Comparison of ENCODE assay signal across 23 cellular contexts in the genomic region with DNA sequence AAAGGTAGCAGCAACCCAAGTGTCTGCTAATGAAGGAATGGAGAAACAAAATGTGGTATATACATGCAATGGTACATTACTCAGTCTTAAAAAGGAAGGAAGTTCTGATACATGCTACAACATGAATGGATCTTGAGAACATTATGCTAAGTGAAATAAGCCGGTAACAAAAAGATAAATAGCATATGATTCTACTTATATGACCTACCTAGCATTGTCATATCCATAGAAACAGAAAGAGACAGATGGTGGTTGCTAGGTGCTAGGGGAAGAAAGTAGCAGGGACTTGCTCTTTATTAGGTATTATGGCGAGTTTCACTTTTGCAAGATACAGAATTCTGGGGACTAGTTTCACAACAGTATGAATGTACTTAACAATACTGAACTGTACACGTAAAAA. TPM values are rescaled to one million over a fixed set of nuclear protein-coding genes. Genes with fewer than 3 reads are reported as not detected.
A peak's percentile ranks its signal among the peaks of the same experiment; 100 is the strongest.
DNase-seq lines count a peak whose midpoint lies in the region; ATAC-seq, FAIRE-seq and TF ChIP-seq lines count a peak whose summit lies in the region.
"Had no signal": no experiment of that assay in that cellular context is flagged by ENCODE, and none has a peak within 500 bp of the region (broad histone marks: within the 10 kb centered on the region; RNA-seq: fewer than 3 reads in every experiment).

No MANE protein-coding gene starts in this region.

- H3K79me2 ChIP-seq in GM12878 (ENCODE audit: control insufficient read depth, insufficient read depth, low read length), result no peaks in the 10 kb centered on the region

- peak; percentile 59 for ATAC-seq in HG02610 (IDR thresholded peaks at IDR 0.05; ENCODE audit: unreplicated experiment)
- ATAC-seq in GM12878, result peak; percentile 33
- ATAC-seq in HG03432 (IDR thresholded peaks at IDR 0.05; ENCODE audit: unreplicated experiment), result no peak
- ATAC-seq: left colon, SK-N-SH treated with all-trans-retinoic acid at 6 μM for 48 hours had no signal

- H3K4me1 ChIP-seq in GM12878 (ENCODE audit: control insufficient read depth, insufficient read depth, low read length), result no peaks in the 10 kb centered on the region
- H3K4me1 ChIP-seq: Caco-2, testis, vagina had no signal

- no peak overlapping the region for H3K4me3 Mint-ChIP-seq in activated CD4-positive, alpha-beta memory T cell treated with anti-CD3 and anti-CD28 coated beads for 36 hours
- no peak overlapping the region for H3K4me3 Mint-ChIP-seq in activated CD4-positive, alpha-beta memory T cell treated with anti-CD3 and anti-CD28 coated beads, Interleukin-2, amount 10 ng/mL, durations not matched to agents 7 days and 5 days
- H3K4me3 Mint-ChIP-seq: dendritic cell treated with granulocyte-macrophage colony-stimulating factor and Interleukin-4, amounts not matched to agents 40 ng/mL and 50 ng/mL, for 4 days had no signal

- in situ Hi-C loops in GM12878 (cut with MboI), result no loop called here

- H3K4me3 ChIP-seq in GM12865 (ENCODE audit: low read depth, low read length), result no peak overlapping the region
- H3K4me3 ChIP-seq in GM12878, result no peak overlapping the region
- H3K4me3 ChIP-seq: testis, vagina had no signal

- H3K27ac Mint-ChIP-seq in activated CD4-positive, alpha-beta memory T cell treated with anti-CD3 and anti-CD28 coated beads for 36 hours, result peak overlapping the region; percentile 0
- H3K27ac Mint-ChIP-seq in activated CD4-positive, alpha-beta memory T cell treated with anti-CD3 and anti-CD28 coated beads, Interleukin-2, amount 10 ng/mL, durations not matched to agents 7 days and 5 days, result no peak overlapping the region
- H3K27ac Mint-ChIP-seq: dendritic cell treated with granulocyte-macrophage colony-stimulating factor and Interleukin-4, amounts not matched to agents 40 ng/mL and 50 ng/mL, for 4 days had no signal

- SMC1A ChIA-PET in GM12878 (lab: Charles Lee; ENCODE audit: uncharacterized antibody, unreplicated experiment), result no interaction called here

- intact Hi-C loops in activated CD4-positive, alpha-beta memory T cell treated with anti-CD3 and anti-CD28 coated beads for 36 hours (cut with micrococcal nuclease), result no loop called here
- intact Hi-C loops in GM12878 (cut with micrococcal nuclease; ENCODE audit: unreplicated experiment), result no loop called here

- no peak for TF ChIP-seq EP300 in GM12878 (IDR thresholded peaks at IDR 0.05; ENCODE audit: borderline replicate concordance in 1 of 2, control insufficient read depth in 1 of 2, low read depth in 2 of 2, low read length in 2 of 2)

- no peak for TF ChIP-seq RAD21 in GM12878 (IDR thresholded peaks at IDR 0.05; ENCODE audit: insufficient read depth, low read depth, low read length)

- TF ChIP-seq CTCF in GM12865 (IDR thresholded peaks at IDR 0.05; ENCODE audit: insufficient read depth, low read depth, low read length, missing control alignments), result no peak
- TF ChIP-seq CTCF in GM12878 (IDR thresholded peaks at IDR 0.05 in 2 of 3, conservative IDR thresholded peaks at IDR 0.05 in 1 of 3; ENCODE audit: control insufficient read depth in 2 of 3, extremely low read depth in 1 of 3, insufficient read depth in 1 of 3, low read depth in 3 of 3, low read length in 3 of 3), result no peak

- H3K36me3 ChIP-seq in GM12878 (ENCODE audit: control insufficient read depth in 2 of 2, insufficient read depth in 2 of 2, low read length in 1 of 2), result peaks cover 0 to 11% of the 10 kb centered on the region in 2 experiments; a peak in 3 of 4 replicates

- no peaks in the 10 kb centered on the region for H3K27me3 ChIP-seq in GM12878 (replicated peaks in 1 of 2; ENCODE audit: control insufficient read depth in 2 of 2, insufficient read depth in 2 of 2, low read length in 1 of 2)
- H3K27me3 ChIP-seq: testis, vagina had no signal

- FAIRE-seq in GM12878 (lab: Jason Lieb, UNC), result peak; percentile 79

- H3K4me2 ChIP-seq in GM12878 (ENCODE audit: control insufficient read depth, insufficient read depth), result no peak overlapping the region

- no peak overlapping the region for H3K27ac ChIP-seq in GM12878 (ENCODE audit: control insufficient read depth, insufficient read depth)
- H3K27ac ChIP-seq: HL-60, testis, vagina had no signal

- H3K9me3 Mint-ChIP-seq in activated CD4-positive, alpha-beta memory T cell treated with anti-CD3 and anti-CD28 coated beads for 36 hours, result no peaks in the 10 kb centered on the region
- no peaks in the 10 kb centered on the region for H3K9me3 Mint-ChIP-seq in activated CD4-positive, alpha-beta memory T cell treated with anti-CD3 and anti-CD28 coated beads, Interleukin-2, amount 10 ng/mL, durations not matched to agents 7 days and 5 days
- H3K9me3 Mint-ChIP-seq: dendritic cell treated with granulocyte-macrophage colony-stimulating factor and Interleukin-4, amounts not matched to agents 40 ng/mL and 50 ng/mL, for 4 days had no signal

- POLR2A ChIA-PET in activated CD4-positive, alpha-beta memory T cell treated with anti-CD3 and anti-CD28 coated beads for 36 hours (lab: Charles Lee), result interaction anchor here (0.7 kb wide), 1 partner anchor 37 kb away, joined by 3 read pairs; no protein-coding TSS in a partner anchor
- POLR2A ChIA-PET in activated CD4-positive, alpha-beta memory T cell treated with anti-CD3 and anti-CD28 coated beads, Interleukin-2, amount 10 ng/mL, durations not matched to agents 7 days and 5 days (lab: Charles Lee), result interaction anchor here (0.7 kb wide), 1 partner anchor 220 kb away, joined by 3 read pairs; no protein-coding TSS in a partner anchor
- POLR2A ChIA-PET in GM12878 (lab: Charles Lee), result no interaction called here

- BruUV-seq in GM12878 (replicated peaks; lab: Mats Ljungman, UMichigan), result no TSS peak

- WGBS in GM12878 (ENCODE audit: insufficient coverage, insufficient replicate concordance, low lambda C conversion rate, missing lambda C conversion rate), result 62% methylated on average over 3 of the region's 3 CpGs

- H3K9ac ChIP-seq in GM12878 (ENCODE audit: control insufficient read depth, insufficient read depth, low read length), result no peak overlapping the region

- RAD21 ChIA-PET in GM12878 (lab: Charles Lee; ENCODE audit: unreplicated experiment), result no interaction called here

- no peak for TF ChIP-seq POLR2A in GM12878 (IDR thresholded peaks at IDR 0.05; ENCODE audit: low read depth, low read length)

- H3K4me1 Mint-ChIP-seq in activated CD4-positive, alpha-beta memory T cell treated with anti-CD3 and anti-CD28 coated beads for 36 hours (ENCODE audit: low read depth), result peaks cover 8% of the 10 kb centered on the region
- H3K4me1 Mint-ChIP-seq in activated CD4-positive, alpha-beta memory T cell treated with anti-CD3 and anti-CD28 coated beads, Interleukin-2, amount 10 ng/mL, durations not matched to agents 7 days and 5 days, result peaks cover 15% of the 10 kb centered on the region

- CTCF ChIA-PET in activated CD4-positive, alpha-beta memory T cell treated with anti-CD3 and anti-CD28 coated beads for 36 hours (lab: Charles Lee), result no interaction called here
- CTCF ChIA-PET in activated CD4-positive, alpha-beta memory T cell treated with anti-CD3 and anti-CD28 coated beads, Interleukin-2, amount 10 ng/mL, durations not matched to agents 7 days and 5 days (lab: Charles Lee), result no interaction called here
- CTCF ChIA-PET in GM12878 (lab: Yijun Ruan, JAX), result no interaction called here

- no peaks in the 10 kb centered on the region for H3K27me3 Mint-ChIP-seq in activated CD4-positive, alpha-beta memory T cell treated with anti-CD3 and anti-CD28 coated beads for 36 hours
- no peaks in the 10 kb centered on the region for H3K27me3 Mint-ChIP-seq in activated CD4-positive, alpha-beta memory T cell treated with anti-CD3 and anti-CD28 coated beads, Interleukin-2, amount 10 ng/mL, durations not matched to agents 7 days and 5 days
- H3K27me3 Mint-ChIP-seq: dendritic cell treated with granulocyte-macrophage colony-stimulating factor and Interleukin-4, amounts not matched to agents 40 ng/mL and 50 ng/mL, for 4 days had no signal

- no peaks in the 10 kb centered on the region for H3K9me3 ChIP-seq in GM12878 (replicated peaks; ENCODE audit: control insufficient read depth, insufficient read depth, low read length)
- H3K9me3 ChIP-seq: Caco-2, testis, vagina had no signal

- no peak for DNase-seq in activated CD4-positive, alpha-beta memory T cell treated with anti-CD3 and anti-CD28 coated beads for 36 hours
- no peak for DNase-seq in activated CD4-positive, alpha-beta memory T cell treated with anti-CD3 and anti-CD28 coated beads, Interleukin-2, amount 10 ng/mL, durations not matched to agents 7 days and 5 days
- DNase-seq in GM12865 (ENCODE audit: low read depth) (peak; percentile 74), GM12878 (ENCODE audit: low read depth, low spot score) (no peak), NOMO-1 treated with DMSO at 0.1 percent for 48 hours (lab: John Stamatoyannopoulos, UW; ENCODE audit: unreplicated experiment) (no peak), NCI-H2081 (lab: John Stamatoyannopoulos, UW) (no peak)
- DNase-seq: anterior cingulate cortex, Caco-2, DND-41, glutamatergic neuron, left colon, mesenchymal stem cell, NCI-H1417 treated with DMSO at 0.1 percent for 48 hours, NCI-H2171, occipital lobe, T-helper 9 cell, testis had no signal

- peaks cover 12% of the 10 kb centered on the region for H3K36me3 Mint-ChIP-seq in activated CD4-positive, alpha-beta memory T cell treated with anti-CD3 and anti-CD28 coated beads for 36 hours
- peaks cover 41% of the 10 kb centered on the region for H3K36me3 Mint-ChIP-seq in activated CD4-positive, alpha-beta memory T cell treated with anti-CD3 and anti-CD28 coated beads, Interleukin-2, amount 10 ng/mL, durations not matched to agents 7 days and 5 days (ENCODE audit: low read depth)

- no peaks in the 10 kb centered on the region for H4K20me1 ChIP-seq in GM12878 (ENCODE audit: control insufficient read depth, insufficient read depth)

- no peak overlapping the region for H2AFZ ChIP-seq in GM12878 (ENCODE audit: control insufficient read depth, low read depth, low read length)

RNA-seq across cellular contexts. Expression of gene UBR2, which starts 46.6 kb away (rescaled TPM):
- total RNA-seq in activated CD4-positive, alpha-beta memory T cell treated with anti-CD3 and anti-CD28 coated beads for 36 hours, result 10 to 100 TPM; 31.4 to 32.5 TPM
- 10 to 100 TPM; 34.0 to 36.2 TPM for total RNA-seq in activated CD4-positive, alpha-beta memory T cell treated with anti-CD3 and anti-CD28 coated beads, Interleukin-2, amount 10 ng/mL, durations not matched to agents 7 days and 5 days
- 83.3 and 89.2 TPM in 2 replicates for total RNA-seq in GM12878 (2013; cell fraction: nucleolus; rRNA removed)
- total RNA-seq in GM12878 (2014; rRNA removed) (12.3 and 16.2 TPM in 2 replicates), GM12878 (2014; rRNA removed; fragmentation: Illumina TruSeq; extraction: Trizol) (14.1 and 14.9 TPM in 2 replicates), GM12878 (2021) (14.2 and 14.3 TPM in 2 replicates)
- 7.4 TPM for polyA plus RNA-seq in GM12878 (2011; ENCODE audit: low read depth)
- polyA plus RNA-seq in GM12878 (2011; rRNA removed) (18.4 and 24.9 TPM in 2 replicates), GM12878 (2014; fragmentation: Illumina TruSeq; extraction: Trizol) (10.6 and 14.1 TPM in 2 replicates), GM12878 (2014; fragmentation: Nextera tagmentation; extraction: Ambion mirVana) (1 to 10 TPM; 2.3 to 5.9 TPM), GM12878 (2014; rRNA removed) (7.2 and 8.7 TPM in 2 replicates), GM12878 (2016; fragmentation: Nextera tagmentation; extraction: Ambion mirVana) (1 to 10 TPM; 8.0 to 8.2 TPM)
- polyA plus RNA-seq in GM12878 (2011; cell fraction: cytosol; rRNA removed), result 7.3 and 8.6 TPM in 2 replicates
- 19.8 and 20.7 TPM in 2 replicates for polyA plus RNA-seq in GM12878 (2011; cell fraction: nucleus; rRNA removed)
- polyA plus RNA-seq in GM12878 (2012), result 8.6 and 11.7 TPM in 2 replicates
- 21.7 and 32.4 TPM in 2 replicates for polyA minus RNA-seq in GM12878 (2011; rRNA and poly(A)+ RNA removed)
- 6.9 and 8.4 TPM in 2 replicates for polyA minus RNA-seq in GM12878 (2011; cell fraction: cytosol; rRNA and poly(A)+ RNA removed)
- polyA minus RNA-seq in GM12878 (2011; cell fraction: nucleus; rRNA and poly(A)+ RNA removed), result 12.6 and 18.4 TPM in 2 replicates
